Comparison of ENCODE assay signal across 1 cellular context in genomic region chr3:48748754-48749153, GRCh38.
TF ChIP-seq lines count a peak whose summit lies in the region.

No MANE protein-coding gene starts in this region.

TF ChIP-seq in HepG2, 621 proteins besides CTCF, POLR2A, EP300 and RAD21:
- no peak for TF ChIP-seq SRF (IDR thresholded peaks at IDR 0.05; ENCODE audit: low read depth, low read length)
- no peak for TF ChIP-seq ZNF34 (CRISPR knock-in tag; IDR thresholded peaks at IDR 0.05; ENCODE audit: borderline replicate concordance)
- no peak for TF ChIP-seq ERF (CRISPR knock-in tag; IDR thresholded peaks at IDR 0.05)
- no peak for TF ChIP-seq SMARCC2 (IDR thresholded peaks at IDR 0.05)
- no peak for TF ChIP-seq ZNF691 (CRISPR knock-in tag; IDR thresholded peaks at IDR 0.05; ENCODE audit: borderline replicate concordance, low read depth)
- no peak for TF ChIP-seq ZNF335 (CRISPR knock-in tag; IDR thresholded peaks at IDR 0.05)
- TF ChIP-seq ZSCAN25 (CRISPR knock-in tag; IDR thresholded peaks at IDR 0.05), result no peak
- no peak for TF ChIP-seq CENPX (CRISPR knock-in tag; IDR thresholded peaks at IDR 0.05)
- no peak for TF ChIP-seq ZNF460 (CRISPR knock-in tag; IDR thresholded peaks at IDR 0.05; ENCODE audit: borderline replicate concordance)
TF ChIP-seq in HepG2: peak in this region for 0.
